ENCODE assay signal across 22 cellular contexts in the genomic region with DNA sequence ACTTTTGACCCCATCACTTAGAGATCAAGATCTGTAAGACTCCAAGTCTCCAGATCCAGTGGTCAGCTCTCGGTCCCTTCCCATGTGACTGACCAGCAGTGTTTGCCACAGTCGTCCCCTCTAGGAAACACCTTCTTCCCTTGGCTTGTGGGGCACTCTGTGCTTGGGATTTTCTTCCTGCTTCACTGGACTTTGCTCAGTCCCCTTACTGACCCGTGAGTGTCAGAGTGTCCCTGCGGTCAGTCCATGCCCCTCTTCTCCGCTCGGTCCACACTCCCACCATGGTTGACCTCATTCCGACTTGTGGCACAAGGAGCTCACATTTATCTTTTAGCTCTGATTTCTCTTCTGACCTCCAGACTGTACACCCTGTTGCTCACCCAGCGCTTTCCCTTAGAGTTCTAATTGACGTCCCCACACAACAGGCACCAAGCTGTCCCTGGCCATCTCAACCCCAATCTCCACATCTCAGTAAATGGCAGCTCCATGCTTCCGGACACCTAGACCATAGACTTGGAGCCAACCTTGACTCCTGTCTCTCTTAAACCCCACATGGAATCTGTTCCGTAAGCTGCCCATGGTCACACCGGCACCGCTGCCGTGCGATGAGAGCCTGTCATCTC.
DNase-seq lines count a peak whose midpoint lies in the region; ATAC-seq and TF ChIP-seq lines count a peak whose summit lies in the region.
"Had no signal": no experiment of that assay in that cellular context is flagged by ENCODE, and none has a peak within 500 bp of the region (broad histone marks: within the 10 kb centered on the region; RNA-seq: fewer than 3 reads in every experiment).

No MANE protein-coding gene starts in this region.

- H3K9me3 Mint-ChIP-seq in natural killer cell: no peaks in the 10 kb centered on the region
- H3K9me3 Mint-ChIP-seq: activated CD4-positive, alpha-beta memory T cell treated with anti-CD3 and anti-CD28 coated beads for 36 hours; activated naive CD4-positive, alpha-beta T cell treated with anti-CD3 and anti-CD28 coated beads, Interleukin-2, amount 10 ng/mL, durations not matched to agents 7 days and 5 days; activated T-cell treated with anti-CD3 and anti-CD28 coated beads, Interleukin-2, amount 50 U/mL, for 4 hours had no signal

- intact Hi-C loops in left ventricle myocardium inferior (cut with micrococcal nuclease) (no loop called here), natural killer cell (cut with micrococcal nuclease) (loop anchor here (2.0 kb wide), 1 partner anchor 15 kb away; no protein-coding TSS in a partner anchor), aorta (cut with DNase I) (no loop called here), tibial artery (cut with DNase I; ENCODE audit: low total_unique reads) (no loop called here)

- no peaks in the 10 kb centered on the region for H3K27me3 Mint-ChIP-seq in natural killer cell (ENCODE audit: low read depth in 2 of 2)
- H3K27me3 Mint-ChIP-seq: activated CD4-positive, alpha-beta memory T cell treated with anti-CD3 and anti-CD28 coated beads for 36 hours; progenitor cell of endocrine pancreas had no signal

- no peaks in the 10 kb centered on the region for H3K36me3 ChIP-seq in right atrium auricular region
- H3K36me3 ChIP-seq in left ventricle myocardium inferior: no peaks in the 10 kb centered on the region
- H3K36me3 ChIP-seq in aorta (ENCODE audit: control insufficient read depth in 1 of 2, insufficient read depth in 2 of 2, low read length in 1 of 2): no peaks in the 10 kb centered on the region
- H3K36me3 ChIP-seq in tibial artery: no peaks in the 10 kb centered on the region

- peaks cover 79 to 82% of the 10 kb centered on the region in 2 donors for H3K4me1 Mint-ChIP-seq in natural killer cell

- no peak overlapping the region for H3K4me3 ChIP-seq in right atrium auricular region
- no peak overlapping the region for H3K4me3 ChIP-seq in left ventricle myocardium inferior
- no peak overlapping the region for H3K4me3 ChIP-seq in aorta (ENCODE audit: low read length in 2 of 2)
- H3K4me3 ChIP-seq in tibial artery: no peak overlapping the region

- no peak overlapping the region for H3K27ac ChIP-seq in right atrium auricular region
- H3K27ac ChIP-seq in left ventricle myocardium inferior (replicated peaks): no peak overlapping the region
- H3K27ac ChIP-seq in cingulate gyrus (ENCODE audit: low read depth, low read length): peak overlapping the region; percentile 48
- no peak overlapping the region for H3K27ac ChIP-seq in aorta (ENCODE audit: low read depth in 1 of 2, low read length in 2 of 2)
- H3K27ac ChIP-seq in tibial artery: no peak overlapping the region
- H3K27ac ChIP-seq: C4-2B had no signal

- H3K27me3 ChIP-seq in right atrium auricular region (no peaks in the 10 kb centered on the region), left ventricle myocardium inferior (ENCODE audit: low read depth) (peaks cover 52% of the 10 kb centered on the region), aorta (ENCODE audit: control insufficient read depth in 1 of 2, insufficient read depth in 2 of 2, low read length in 1 of 2) (no peaks in the 10 kb centered on the region), tibial artery (peaks cover 0 to 18% of the 10 kb centered on the region in 2 donors)

- no peaks in the 10 kb centered on the region for H3K4me1 ChIP-seq in right atrium auricular region
- no peaks in the 10 kb centered on the region for H3K4me1 ChIP-seq in left ventricle myocardium inferior
- H3K4me1 ChIP-seq in aorta (ENCODE audit: control insufficient read depth in 1 of 2, insufficient read depth in 2 of 2, low read length in 2 of 2): no peaks in the 10 kb centered on the region
- no peaks in the 10 kb centered on the region for H3K4me1 ChIP-seq in tibial artery

- DNase-seq in right atrium auricular region (ENCODE audit: low spot score): peak; percentile 18
- DNase-seq in left ventricle myocardium inferior: no peak
- DNase-seq in natural killer cell: no peak
- DNase-seq in aorta: peak; percentile 14 to 35
- DNase-seq in activated CD4-positive, alpha-beta T cell treated with anti-CD3 and anti-CD28 coated beads for 4 hours: no peak
- no peak for DNase-seq in tibial artery
- DNase-seq in NCI-H1105 (lab: John Stamatoyannopoulos, UW): no peak
- DNase-seq: ACHN; activated CD4-positive, alpha-beta memory T cell treated with anti-CD3 and anti-CD28 coated beads for 36 hours; activated CD4-positive, CD25-positive, alpha-beta regulatory T cell; activated naive CD4-positive, alpha-beta T cell treated with anti-CD3 and anti-CD28 coated beads, Interleukin-2, amount 10 ng/mL, durations not matched to agents 7 days and 5 days; activated T-cell treated with anti-CD3 and anti-CD28 coated beads, Interleukin-2, amount 50 U/mL, for 4 hours; left cardiac atrium; mesendoderm; naive B cell; NCI-H146; substantia nigra had no signal

- H3K36me3 Mint-ChIP-seq in natural killer cell: no peaks in the 10 kb centered on the region
- H3K36me3 Mint-ChIP-seq: activated CD4-positive, alpha-beta memory T cell treated with anti-CD3 and anti-CD28 coated beads for 36 hours; IgD-negative memory B cell; naive B cell had no signal

- H3K4me3 Mint-ChIP-seq in natural killer cell: peak overlapping the region; percentile 87
- H3K4me3 Mint-ChIP-seq: activated CD4-positive, alpha-beta memory T cell treated with anti-CD3 and anti-CD28 coated beads for 36 hours; activated naive CD4-positive, alpha-beta T cell treated with anti-CD3 and anti-CD28 coated beads, Interleukin-2, amount 10 ng/mL, durations not matched to agents 7 days and 5 days; IgD-negative memory B cell; naive B cell had no signal

- 85 to 87% methylated on average over 15 of the region's 15 CpGs for WGBS in aorta, 2 donors

- H3K27ac Mint-ChIP-seq in natural killer cell: peak overlapping the region; percentile 94 to 95
- H3K27ac Mint-ChIP-seq: activated CD4-positive, alpha-beta memory T cell treated with anti-CD3 and anti-CD28 coated beads for 36 hours; activated naive CD4-positive, alpha-beta T cell treated with anti-CD3 and anti-CD28 coated beads, Interleukin-2, amount 10 ng/mL, durations not matched to agents 7 days and 5 days; IgD-negative memory B cell; progenitor cell of endocrine pancreas had no signal

- ATAC-seq in natural killer cell (no peak), aorta (ENCODE audit: low FRiP score) (no peak)
- ATAC-seq: activated T-cell treated with anti-CD3 and anti-CD28 coated beads, Interleukin-2, amount 50 U/mL, for 4 hours; left cardiac atrium; SK-N-SH treated with all-trans-retinoic acid at 6 μM for 48 hours had no signal

- H3K9me3 ChIP-seq in right atrium auricular region (no peaks in the 10 kb centered on the region), left ventricle myocardium inferior (replicated peaks) (no peaks in the 10 kb centered on the region), aorta (ENCODE audit: control insufficient read depth, low read length) (no peaks in the 10 kb centered on the region), tibial artery (no peaks in the 10 kb centered on the region)

- TF ChIP-seq CTCF in right atrium auricular region (IDR thresholded peaks at IDR 0.05) (no peak), left ventricle myocardium inferior (IDR thresholded peaks at IDR 0.05; ENCODE audit: borderline replicate concordance) (no peak), natural killer cell (IDR thresholded peaks at IDR 0.05) (no peak), tibial artery (IDR thresholded peaks at IDR 0.05) (no peak)

Comparison
In these comparisons a context has a peak if more than half of its experiments do, and no peak if none do; other contexts are left out.
1. DNase-seq: peak in right atrium auricular region (single experiment) and aorta (2 of 2); none in left ventricle myocardium inferior (single experiment), natural killer cell (single experiment), activated CD4-positive, alpha-beta T cell treated with anti-CD3 and anti-CD28 coated beads for 4 hours (0 of 2), tibial artery (0 of 2) and NCI-H1105 (single experiment).